In genomic region chr2:19787134-19787533, GRCh38 we compare ENCODE assay signal across 31 cellular contexts.
DNase-seq lines count a peak whose midpoint lies in the region; ATAC-seq, FAIRE-seq and TF ChIP-seq lines count a peak whose summit lies in the region.
"Had no signal": no experiment of that assay in that cellular context is flagged by ENCODE, and none has a peak within 500 bp of the region (broad histone marks: within the 10 kb centered on the region; RNA-seq: fewer than 3 reads in every experiment).

No MANE protein-coding gene starts in this region.

- TF ChIP-seq POLR2A in vagina (IDR thresholded peaks at IDR 0.05) = no peak

- H3K27ac ChIP-seq in astrocyte (ENCODE audit: low read depth, low read length) = no peak overlapping the region
- peak overlapping the region; percentile 69 to 80 for H3K27ac ChIP-seq in thoracic aorta
- H3K27ac ChIP-seq in vagina = no peak overlapping the region
- H3K27ac ChIP-seq: left ventricle myocardium inferior, prostate gland, sigmoid colon, upper lobe of left lung had no signal

- H3K36me3 Mint-ChIP-seq in HFFc6 (ENCODE audit: low read depth) (no peaks in the 10 kb centered on the region), astrocyte (ENCODE audit: low read depth, unreplicated experiment) (no peaks in the 10 kb centered on the region), CD14-positive monocyte (no peaks in the 10 kb centered on the region)
- H3K36me3 Mint-ChIP-seq: activated CD4-positive, alpha-beta memory T cell treated with anti-CD3 and anti-CD28 coated beads for 36 hours; brain had no signal

- no peaks in the 10 kb centered on the region for H4K20me1 ChIP-seq in astrocyte (ENCODE audit: insufficient read depth, low read length)

- no peaks in the 10 kb centered on the region for H3K36me3 ChIP-seq in astrocyte (ENCODE audit: insufficient read depth, low read length)
- H3K36me3 ChIP-seq in thoracic aorta = no peaks in the 10 kb centered on the region
- no peaks in the 10 kb centered on the region for H3K36me3 ChIP-seq in vagina
- H3K36me3 ChIP-seq: adrenal gland, left ventricle myocardium inferior, prostate gland, sigmoid colon, upper lobe of left lung had no signal

- H3K9ac ChIP-seq in astrocyte (ENCODE audit: low read length) = no peak overlapping the region
- H3K9ac ChIP-seq: SK-N-SH had no signal

- H3K4me1 Mint-ChIP-seq in HFFc6 (ENCODE audit: low read depth) (peaks cover 30% of the 10 kb centered on the region), astrocyte (ENCODE audit: low read depth, unreplicated experiment) (peaks cover 19% of the 10 kb centered on the region), CD14-positive monocyte (peaks cover 15% of the 10 kb centered on the region)
- H3K4me1 Mint-ChIP-seq: brain; naive thymus-derived CD4-positive, alpha-beta T cell had no signal

- no peak overlapping the region for H3K4me3 Mint-ChIP-seq in HFFc6
- no peak overlapping the region for H3K4me3 Mint-ChIP-seq in astrocyte (ENCODE audit: unreplicated experiment)
- H3K4me3 Mint-ChIP-seq in CD14-positive monocyte = no peak overlapping the region
- H3K4me3 Mint-ChIP-seq: activated CD4-positive, alpha-beta memory T cell treated with anti-CD3 and anti-CD28 coated beads for 36 hours; activated naive CD4-positive, alpha-beta T cell treated with anti-CD3 and anti-CD28 coated beads for 36 hours; brain; CD4-positive, alpha-beta T cell; naive thymus-derived CD4-positive, alpha-beta T cell; T-helper 1 cell treated with Interleukin-12 subunit alpha and Interleukin-12 subunit beta and Interleukin-4 antibody, amounts not matched to agents 30 μg/mL and 1 μg/mL, for 36 hours had no signal

- H3K27me3 ChIP-seq in astrocyte (ENCODE audit: insufficient read depth, low read length) = no peaks in the 10 kb centered on the region
- no peaks in the 10 kb centered on the region for H3K27me3 ChIP-seq in thoracic aorta (replicated peaks; ENCODE audit: insufficient read depth)
- H3K27me3 ChIP-seq in vagina = no peaks in the 10 kb centered on the region
- H3K27me3 ChIP-seq: adrenal gland, sigmoid colon, upper lobe of left lung had no signal

- intact Hi-C loops in CD14-positive monocyte (cut with micrococcal nuclease) (no loop called here), vagina (cut with DNase I) (no loop called here)

- H3K9me3 ChIP-seq in astrocyte (ENCODE audit: insufficient read depth, low read depth, low read length) (no peaks in the 10 kb centered on the region), thoracic aorta (no peaks in the 10 kb centered on the region), vagina (no peaks in the 10 kb centered on the region)
- H3K9me3 ChIP-seq: adrenal gland, left ventricle myocardium inferior, prostate gland, sigmoid colon, SK-N-SH, upper lobe of left lung had no signal

- H3K79me2 ChIP-seq in astrocyte (ENCODE audit: insufficient read depth, low read length) = no peaks in the 10 kb centered on the region

- peaks cover 17% of the 10 kb centered on the region for H3K4me1 ChIP-seq in astrocyte (ENCODE audit: insufficient read depth, low read length)
- peaks cover 19 to 43% of the 10 kb centered on the region in 2 donors for H3K4me1 ChIP-seq in thoracic aorta (ENCODE audit: control insufficient read depth in 1 of 2, low read depth in 2 of 2)
- no peaks in the 10 kb centered on the region for H3K4me1 ChIP-seq in vagina
- H3K4me1 ChIP-seq: adrenal gland, prostate gland, upper lobe of left lung had no signal

- no peak overlapping the region for H2AFZ ChIP-seq in astrocyte (ENCODE audit: low read depth, low read length)

- no peak overlapping the region for H3K4me3 ChIP-seq in astrocyte (ENCODE audit: insufficient read depth, low read depth, low read length)
- H3K4me3 ChIP-seq in thoracic aorta = no peak overlapping the region
- no peak overlapping the region for H3K4me3 ChIP-seq in vagina
- H3K4me3 ChIP-seq: adrenal gland, left ventricle myocardium inferior, prostate gland, sigmoid colon, upper lobe of left lung had no signal

- no peak for FAIRE-seq in astrocyte (lab: Jason Lieb, UNC)
- FAIRE-seq: islet of Langerhans, TTC549 had no signal

- no peak for ATAC-seq in thoracic aorta (ENCODE audit: insufficient number of reproducible peaks, low FRiP score, low read depth)
- ATAC-seq: naive thymus-derived CD4-positive, alpha-beta T cell had no signal

- no peaks in the 10 kb centered on the region for H3K9me3 Mint-ChIP-seq in HFFc6
- H3K9me3 Mint-ChIP-seq in astrocyte (ENCODE audit: unreplicated experiment) = peaks cover 2% of the 10 kb centered on the region
- H3K9me3 Mint-ChIP-seq in CD14-positive monocyte = peaks cover 0 to 7% (median 2%) of the 10 kb centered on the region in 7 donors
- H3K9me3 Mint-ChIP-seq: activated CD4-positive, alpha-beta memory T cell treated with anti-CD3 and anti-CD28 coated beads for 36 hours; activated naive CD4-positive, alpha-beta T cell treated with anti-CD3 and anti-CD28 coated beads for 36 hours; brain; CD4-positive, alpha-beta T cell; T-helper 1 cell treated with Interleukin-12 subunit alpha and Interleukin-12 subunit beta and Interleukin-4 antibody, amounts not matched to agents 30 μg/mL and 1 μg/mL, for 36 hours had no signal

- no peak for DNase-seq in HFFc6
- DNase-seq in astrocyte (ENCODE audit: low read depth) = no peak
- peak; percentile 32 for DNase-seq in iPS-NIHi7 (ENCODE audit: extremely low spot score)
- no peak for DNase-seq in thoracic aorta (ENCODE audit: low spot score)
- no peak for DNase-seq in mesenteric fat pad (ENCODE audit: low spot score)
- no peak for DNase-seq in CD14-positive monocyte (ENCODE audit: low spot score)
- DNase-seq in vagina (ENCODE audit: extremely low spot score in 2 of 2) = no peak
- DNase-seq: activated CD4-positive, CD25-positive, alpha-beta regulatory T cell treated with anti-CD3 and anti-CD28 coated beads, Interleukin-2, amount 50 U/mL, for 72 hours; activated CD8-positive, alpha-beta memory T cell treated with anti-CD3 and anti-CD28 coated beads, Interleukin-2, amount 50 U/mL, for 4 hours; activated naive CD4-positive, alpha-beta T cell treated with anti-CD3 and anti-CD28 coated beads for 36 hours; CD4-positive, alpha-beta T cell; cerebellar nuclear complex; GOT3; left ventricle myocardium inferior; midbrain; naive thymus-derived CD4-positive, alpha-beta T cell; NCI-H1092; NCI-H187 treated with DMSO at 0.1 percent for 48 hours; NCI-H2171; NCI-H510A treated with DMSO at 0.1 percent for 48 hours; sigmoid colon; SK-N-SH; stimulated activated CD4-positive, alpha-beta T cell treated with anti-CD3 and anti-CD28 coated beads, Interleukin-4, amount 100 ng/mL, for 24 hours; upper lobe of left lung had no signal

- H3K4me2 ChIP-seq in astrocyte (ENCODE audit: low read length) = peak overlapping the region; percentile 21
- H3K4me2 ChIP-seq: SK-N-SH had no signal

- TF ChIP-seq CTCF in HFFc6 (IDR thresholded peaks at IDR 0.05) (no peak), astrocyte (IDR thresholded peaks at IDR 0.05; ENCODE audit: insufficient read depth, low read depth, low read length) (no peak), thoracic aorta (IDR thresholded peaks at IDR 0.05) (no peak), CD14-positive monocyte (IDR thresholded peaks at IDR 0.05) (no peak), vagina (IDR thresholded peaks at IDR 0.05) (no peak)

- peak overlapping the region; percentile 96 for H3K27ac Mint-ChIP-seq in HFFc6
- peak overlapping the region; percentile 96 for H3K27ac Mint-ChIP-seq in astrocyte (ENCODE audit: unreplicated experiment)
- H3K27ac Mint-ChIP-seq in CD14-positive monocyte = peak overlapping the region in 3 of 7 donors; percentile 21 to 69 (median 39)
- H3K27ac Mint-ChIP-seq: activated CD4-positive, alpha-beta memory T cell treated with anti-CD3 and anti-CD28 coated beads for 36 hours; activated naive CD4-positive, alpha-beta T cell treated with anti-CD3 and anti-CD28 coated beads for 36 hours; brain; CD4-positive, alpha-beta T cell; naive thymus-derived CD4-positive, alpha-beta T cell; T-helper 1 cell treated with Interleukin-12 subunit alpha and Interleukin-12 subunit beta and Interleukin-4 antibody, amounts not matched to agents 30 μg/mL and 1 μg/mL, for 36 hours had no signal

- H3K27me3 Mint-ChIP-seq in HFFc6 (ENCODE audit: insufficient read depth) (peaks cover 22% of the 10 kb centered on the region), astrocyte (ENCODE audit: low read depth, unreplicated experiment) (peaks cover 21% of the 10 kb centered on the region), CD14-positive monocyte (ENCODE audit: low read depth in 3 of 3) (peaks cover 1 to 6% (median 6%) of the 10 kb centered on the region in 3 donors)
- H3K27me3 Mint-ChIP-seq: brain had no signal

Comparison
In these comparisons a context has a peak if more than half of its experiments do, and no peak if none do; other contexts are left out.
1. H3K27ac ChIP-seq: peak in thoracic aorta (2 of 2); none in astrocyte (single experiment) and vagina (single experiment).